17 cellular contexts compared by ENCODE assay signal in genomic region chr4:131137196-131137595, GRCh38.
DNase-seq lines count a peak whose midpoint lies in the region; ATAC-seq, FAIRE-seq and TF ChIP-seq lines count a peak whose summit lies in the region.
"Had no signal": no experiment of that assay in that cellular context is flagged by ENCODE, and none has a peak within 500 bp of the region (broad histone marks: within the 10 kb centered on the region; RNA-seq: fewer than 3 reads in every experiment).

No MANE protein-coding gene starts in this region.

- H3K9me2 ChIP-seq in GM23338 (ENCODE audit: insufficient read depth) = no peaks in the 10 kb centered on the region

- no peaks in the 10 kb centered on the region for H3K36me3 ChIP-seq in GM23338 (ENCODE audit: insufficient read depth)
- no peaks in the 10 kb centered on the region for H3K36me3 ChIP-seq in spleen
- H3K36me3 ChIP-seq in kidney (ENCODE audit: control insufficient read depth in 1 of 2, insufficient read depth in 2 of 2, low read length in 2 of 2) = no peaks in the 10 kb centered on the region
- H3K36me3 ChIP-seq: BLaER1 treated with 17β-estradiol and CSF1 and Interleukin-3, amounts not matched to agents 10 nM and 100 nM; HAP-1 had no signal

- no peaks in the 10 kb centered on the region for H3K4me1 Mint-ChIP-seq in GM23338
- H3K4me1 Mint-ChIP-seq: B cell, IgD-negative memory B cell had no signal

- H3K4me2 ChIP-seq in GM23338 = no peak overlapping the region
- H3K4me2 ChIP-seq: BLaER1 treated with 17β-estradiol and CSF1 and Interleukin-3, amounts not matched to agents 10 nM and 100 nM had no signal

- peaks cover 2% of the 10 kb centered on the region; the same call in 2 of the 3 replicates for H3K9me3 Mint-ChIP-seq in GM23338

- H3K27ac Mint-ChIP-seq in GM23338 = no peak overlapping the region
- H3K27ac Mint-ChIP-seq: B cell; CD8-positive, alpha-beta T cell; IgD-negative memory B cell had no signal

- TF ChIP-seq CTCF in GM23338 (conservative IDR thresholded peaks at IDR 0.05; ENCODE audit: low read depth in 2 of 2) = no peak
- no peak for TF ChIP-seq CTCF in epithelial cell of proximal tubule (conservative IDR thresholded peaks at IDR 0.05; ENCODE audit: low read depth, low read length)
- no peak for TF ChIP-seq CTCF in spleen (IDR thresholded peaks at IDR 0.05 in 8 of 11, conservative IDR thresholded peaks at IDR 0.05 in 3 of 11)
- no peak for TF ChIP-seq CTCF in kidney (IDR thresholded peaks at IDR 0.05; ENCODE audit: borderline replicate concordance, extremely low read depth, insufficient read depth)

- H3K27me3 Mint-ChIP-seq in GM23338 (ENCODE audit: insufficient read depth, low read depth, poor library complexity) = no peaks in the 10 kb centered on the region
- H3K27me3 Mint-ChIP-seq: B cell, IgD-negative memory B cell had no signal

- ATAC-seq in GM23338 (no peak), HG03045 (IDR thresholded peaks at IDR 0.05; ENCODE audit: unreplicated experiment) (no peak)
- ATAC-seq: CD8-positive, alpha-beta T cell; GM12878; HepG2 had no signal

- no peak for FAIRE-seq in kidney (lab: Jason Lieb, UNC)
- FAIRE-seq: GM12878, HepG2 had no signal

- no peaks in the 10 kb centered on the region for H4K20me1 ChIP-seq in GM23338 (replicated peaks; ENCODE audit: insufficient read depth)
- H4K20me1 ChIP-seq: BLaER1 treated with 17β-estradiol and CSF1 and Interleukin-3, amounts not matched to agents 10 nM and 100 nM had no signal

- H2AFZ ChIP-seq in GM23338 = 0 out of 2 replicates have a peak overlapping the region, but pooled peaks have one; percentile 4

- no peaks in the 10 kb centered on the region for H3K79me2 ChIP-seq in GM23338 (replicated peaks; ENCODE audit: insufficient read depth)

- DNase-seq in GM23338 (ENCODE audit: low spot score) (no peak), epithelial cell of proximal tubule (ENCODE audit: low read depth) (peak; percentile 72), left kidney (ENCODE audit: low read depth, low spot score) (peak; percentile 3), spleen (peak; percentile 7), NCI-H1092 (lab: John Stamatoyannopoulos, UW) (no peak), kidney (no peak)
- DNase-seq: Calu3; CD8-positive, alpha-beta T cell; DMS79 treated with DMSO at 0.1 percent for 48 hours; EL had no signal

- no peaks in the 10 kb centered on the region for H3F3A ChIP-seq in GM23338 (replicated peaks; ENCODE audit: low read depth)

- no peak overlapping the region for H3K4me3 Mint-ChIP-seq in GM23338
- H3K4me3 Mint-ChIP-seq: B cell; CD8-positive, alpha-beta T cell; IgD-negative memory B cell had no signal

- TF ChIP-seq POLR2A in spleen (IDR thresholded peaks at IDR 0.05) = no peak

- no peaks in the 10 kb centered on the region; the same call in 2 of the 3 replicates for H3K36me3 Mint-ChIP-seq in GM23338 (ENCODE audit: low read depth)
- H3K36me3 Mint-ChIP-seq: CD8-positive, alpha-beta T cell; IgD-negative memory B cell had no signal

- no peak overlapping the region for H3K27ac ChIP-seq in GM23338 (ENCODE audit: low read depth)
- no peak overlapping the region for H3K27ac ChIP-seq in spleen
- no peak overlapping the region for H3K27ac ChIP-seq in kidney (ENCODE audit: low read depth in 2 of 2, low read length in 2 of 2)
- H3K27ac ChIP-seq: BLaER1 treated with 17β-estradiol and CSF1 and Interleukin-3, amounts not matched to agents 10 nM and 100 nM had no signal

- H3K4me3 ChIP-seq in GM23338 (no peak overlapping the region), epithelial cell of proximal tubule (ENCODE audit: low read depth, low read length) (no peak overlapping the region), spleen (no peak overlapping the region), kidney (ENCODE audit: low read length in 2 of 2) (no peak overlapping the region)
- H3K4me3 ChIP-seq: BLaER1 treated with 17β-estradiol and CSF1 and Interleukin-3, amounts not matched to agents 10 nM and 100 nM; GM12878; HAP-1 had no signal

- intact Hi-C loops in spleen (cut with DNase I; ENCODE audit: low total_unique reads) = no loop called here
- intact Hi-C loops in kidney (cut with DNase I) = no loop called here

- H3K27me3 ChIP-seq in GM23338 (ENCODE audit: insufficient read depth) (no peaks in the 10 kb centered on the region), spleen (replicated peaks in 1 of 7) (no peaks in the 10 kb centered on the region)
- H3K27me3 ChIP-seq: BLaER1 treated with 17β-estradiol and CSF1 and Interleukin-3, amounts not matched to agents 10 nM and 100 nM had no signal

- H3K9ac ChIP-seq in kidney (ENCODE audit: low read length in 2 of 2) = no peak overlapping the region
- H3K9ac ChIP-seq: BLaER1 treated with 17β-estradiol and CSF1 and Interleukin-3, amounts not matched to agents 10 nM and 100 nM had no signal

- H3K9me3 ChIP-seq in spleen (peaks cover 0 to 13% (median 0%) of the 10 kb centered on the region in 8 donors), kidney (ENCODE audit: control insufficient read depth in 1 of 2, low read length in 2 of 2) (no peaks in the 10 kb centered on the region)
- H3K9me3 ChIP-seq: BLaER1 treated with 17β-estradiol and CSF1 and Interleukin-3, amounts not matched to agents 10 nM and 100 nM; HAP-1 had no signal

- WGBS in spleen, 5 donors = 82 to 94% (median 91%) methylated on average over 2 of the region's 2 CpGs

- H3K4me1 ChIP-seq in GM23338 (ENCODE audit: insufficient read depth) (no peaks in the 10 kb centered on the region), spleen (no peaks in the 10 kb centered on the region), kidney (ENCODE audit: control insufficient read depth in 1 of 2, insufficient read depth in 1 of 2, low read depth in 1 of 2, low read length in 2 of 2) (no peaks in the 10 kb centered on the region)
- H3K4me1 ChIP-seq: BLaER1 treated with 17β-estradiol and CSF1 and Interleukin-3, amounts not matched to agents 10 nM and 100 nM; HAP-1 had no signal

TF ChIP-seq in GM23338, 12 proteins besides CTCF, POLR2A, EP300 and RAD21 (continues in another document):
- no peak for TF ChIP-seq ZNF331 (CRISPR knock-in tag; IDR thresholded peaks at IDR 0.05; ENCODE audit: low read depth)
- TF ChIP-seq ETS1 (IDR thresholded peaks at IDR 0.05) = no peak
- TF ChIP-seq NANOG (IDR thresholded peaks at IDR 0.05; ENCODE audit: borderline replicate concordance) = no peak
- TF ChIP-seq POLR2AphosphoS5 (IDR thresholded peaks at IDR 0.05; ENCODE audit: low read depth) = no peak

Comparison
In these comparisons a context has a peak if more than half of its experiments do, and no peak if none do; other contexts are left out.
1. DNase-seq: peak in epithelial cell of proximal tubule (single experiment), left kidney (single experiment) and spleen (single experiment); none in GM23338 (single experiment), NCI-H1092 (single experiment) and kidney (single experiment).